Comparison of ENCODE assay signal across 8 cellular contexts in genomic region chr14:57268161-57269067, GRCh38. TPM values are rescaled to one million over a fixed set of nuclear protein-coding genes. Genes with fewer than 3 reads are reported as not detected.
DNase-seq lines count a peak whose midpoint lies in the region; ATAC-seq, FAIRE-seq and TF ChIP-seq lines count a peak whose summit lies in the region.

Gene AP5M1 (plus strand): TSS chr14:57268971. CDS start chr14:57269315, 344 bp downstream.
Gene EXOC5 (minus strand): TSS chr14:57268905. CDS start chr14:57268648, 257 bp downstream.

- peak; percentile 59 for FAIRE-seq in RCC 7860 (lab: Jason Lieb, UNC)

- no peaks in the 10 kb centered on the region for H3K9me3 ChIP-seq in DND-41 (ENCODE audit: insufficient read depth, low read length, severe bottlenecking)
- H3K9me3 ChIP-seq in KOPT-K1 (ENCODE audit: insufficient read depth, low read length, poor library complexity, severe bottlenecking), result no peaks in the 10 kb centered on the region
- no peaks in the 10 kb centered on the region for H3K9me3 ChIP-seq in muscle layer of colon (ENCODE audit: low read length)

- H2AFZ ChIP-seq in DND-41 (ENCODE audit: low read depth, low read length), result peak within 1 kb of the TSS; percentile 97

- H3K27me3 ChIP-seq in DND-41 (ENCODE audit: insufficient read depth, low read length, poor library complexity) (no peaks in the 10 kb centered on the region), muscle layer of colon (ENCODE audit: control insufficient read depth in 1 of 2, insufficient read depth in 2 of 2, low read length in 2 of 2) (no peaks in the 10 kb centered on the region)

- no peaks in the 10 kb centered on the region for H3K9me3 Mint-ChIP-seq in activated T-cell treated with anti-CD3 and anti-CD28 coated beads, Interleukin-2, amount 50 U/mL, for 72 hours

- peaks cover 6% of the 10 kb centered on the region for H3K36me3 ChIP-seq in DND-41 (ENCODE audit: insufficient read depth, low read length)
- peaks cover 9% of the 10 kb centered on the region for H3K36me3 ChIP-seq in KOPT-K1 (ENCODE audit: insufficient read depth, low read length)
- no peaks in the 10 kb centered on the region for H3K36me3 ChIP-seq in muscle layer of colon (ENCODE audit: insufficient read depth, low read length)

- H3K27ac Mint-ChIP-seq in activated T-cell treated with anti-CD3 and anti-CD28 coated beads, Interleukin-2, amount 50 U/mL, for 72 hours, result peak within 1 kb of the TSS; percentile 99

- peak within 1 kb of the TSS; percentile 96 to 99 for H3K4me3 Mint-ChIP-seq in activated T-cell treated with anti-CD3 and anti-CD28 coated beads, Interleukin-2, amount 50 U/mL, for 72 hours

- H4K20me1 ChIP-seq in DND-41 (ENCODE audit: insufficient read depth, low read length), result peaks cover 26% of the 10 kb centered on the region

- H3K4me1 ChIP-seq in DND-41 (ENCODE audit: insufficient read depth, low read length) (peaks cover 54% of the 10 kb centered on the region), muscle layer of colon (ENCODE audit: insufficient read depth, low read length) (peaks cover 26% of the 10 kb centered on the region)

- peak within 1 kb of the TSS; percentile 71 for H3K4me2 ChIP-seq in DND-41 (ENCODE audit: insufficient read depth, low read length)

- H3K27me3 Mint-ChIP-seq in activated T-cell treated with anti-CD3 and anti-CD28 coated beads, Interleukin-2, amount 50 U/mL, for 72 hours (ENCODE audit: low read depth), result no peaks in the 10 kb centered on the region

- ATAC-seq in DND-41 (ENCODE audit: insufficient read depth, low read depth) (peak; percentile 90), GM21786 (IDR thresholded peaks at IDR 0.05; ENCODE audit: unreplicated experiment) (peak; percentile 91), esophagus mucosa (peak; percentile 92)
- ATAC-seq in activated T-cell treated with anti-CD3 and anti-CD28 coated beads, Interleukin-2, amount 50 U/mL, for 72 hours (replicated peaks in 1 of 2), result peak; percentile 91

- peak; percentile 94 for DNase-seq in DND-41
- DNase-seq in RCC 7860 (ENCODE audit: low spot score), result peak; percentile 63
- DNase-seq in activated T-cell treated with anti-CD3 and anti-CD28 coated beads, Interleukin-2, amount 50 U/mL, for 72 hours, result peak; percentile 92 to 94
- peak; percentile 83 for DNase-seq in stimulated activated CD8-positive, alpha-beta memory T cell treated with anti-CD3 and anti-CD28 coated beads, Interleukin-7, amount 100 ng/mL, for 24 hours (ENCODE audit: low read depth)

- H3K4me3 ChIP-seq in DND-41 (ENCODE audit: low read depth in 1 of 2, low read length in 2 of 2) (peak within 1 kb of the TSS; percentile 91 to 95), muscle layer of colon (ENCODE audit: low read depth in 1 of 2, low read length in 2 of 2) (peak within 1 kb of the TSS; percentile 90 to 99)

- H3K4me1 Mint-ChIP-seq in activated T-cell treated with anti-CD3 and anti-CD28 coated beads, Interleukin-2, amount 50 U/mL, for 72 hours (ENCODE audit: low read depth), result peaks cover 64% of the 10 kb centered on the region

- H3K27ac ChIP-seq in DND-41 (ENCODE audit: low read length) (peak within 1 kb of the TSS; percentile 95), KOPT-K1 (ENCODE audit: low read depth, low read length, poor library complexity, severe bottlenecking) (peak within 1 kb of the TSS; percentile 79), muscle layer of colon (ENCODE audit: low read depth, low read length) (peak within 1 kb of the TSS; percentile 94)

- peaks cover 3 to 4% of the 10 kb centered on the region in 2 donors for H3K36me3 Mint-ChIP-seq in activated T-cell treated with anti-CD3 and anti-CD28 coated beads, Interleukin-2, amount 50 U/mL, for 72 hours (ENCODE audit: insufficient read depth in 2 of 2)

- H3K9ac ChIP-seq in DND-41 (ENCODE audit: low read depth, low read length), result peak within 1 kb of the TSS; percentile 84
- peak within 1 kb of the TSS; percentile 86 for H3K9ac ChIP-seq in muscle layer of colon (ENCODE audit: low read length)

- H3K79me2 ChIP-seq in DND-41 (ENCODE audit: insufficient read depth, low read length), result peaks cover 99% of the 10 kb centered on the region

- no peak for TF ChIP-seq CTCF in DND-41 (IDR thresholded peaks at IDR 0.05; ENCODE audit: borderline replicate concordance, extremely low read depth, low read length, poor library complexity, severe bottlenecking)

RNA-seq across cellular contexts. Expression of gene AP5M1, which starts in this region (rescaled TPM):
- total RNA-seq in activated T-cell treated with anti-CD3 and anti-CD28 coated beads, Interleukin-2, amount 50 U/mL, for 72 hours, result 10 to 100 TPM; 37.5 to 44.9 TPM
- 26.6 TPM for total RNA-seq in esophagus mucosa

RNA-seq across cellular contexts. Expression of gene EXOC5, which starts in this region (rescaled TPM):
- total RNA-seq in activated T-cell treated with anti-CD3 and anti-CD28 coated beads, Interleukin-2, amount 50 U/mL, for 72 hours, result 10 to 100 TPM; 63.7 to 66.3 TPM
- 43.6 TPM for total RNA-seq in esophagus mucosa

Comparison
In these comparisons a context has a peak if more than half of its experiments do, and no peak if none do; other contexts are left out.
1. Peak in every context shown above with its lines: DNase-seq, ATAC-seq, H3K4me3 ChIP-seq and H3K27ac ChIP-seq.